In genomic region chr17:29124135-29124930, GRCh38 we compare ENCODE assay signal across 8 cellular contexts.
A peak's percentile ranks its signal among the peaks of the same experiment; 100 is the strongest.
DNase-seq lines count a peak whose midpoint lies in the region; ATAC-seq and TF ChIP-seq lines count a peak whose summit lies in the region.

No MANE protein-coding gene starts in this region.

- H3K36me3 ChIP-seq in NT2/D1 (ENCODE audit: insufficient read depth, insufficient read length, low read length) = peaks cover 29% of the 10 kb centered on the region

- no peaks in the 10 kb centered on the region for H3K27me3 ChIP-seq in NT2/D1 (ENCODE audit: insufficient read depth, insufficient read length)

- H3K9me3 ChIP-seq in NT2/D1 (ENCODE audit: insufficient read depth, low read length) = no peaks in the 10 kb centered on the region

- H3K4me3 ChIP-seq in NT2/D1 (ENCODE audit: insufficient read length, low read depth) = no peak overlapping the region

- no peak for ATAC-seq in HG03378 (IDR thresholded peaks at IDR 0.05; ENCODE audit: unreplicated experiment)

- peak; percentile 85 for DNase-seq in ELR (ENCODE audit: low read depth)
- peak; percentile 26 for DNase-seq in KG1 (lab: John Stamatoyannopoulos, UW)
- peak; percentile 51 for DNase-seq in NT2/D1 (ENCODE audit: low read depth, low spot score)
- DNase-seq in astrocyte of the hippocampus (ENCODE audit: low read depth, low spot score) = peak; percentile 89
- DNase-seq in hippocampal formation (lab: John Stamatoyannopoulos, UW) = peak; percentile 35 to 61
- DNase-seq in stimulated activated CD4-positive, alpha-beta T cell treated with anti-CD3 and anti-CD28 coated beads, Interleukin-2, amount 100 ng/mL, for 24 hours = peak; percentile 25 to 39

- H3K4me1 ChIP-seq in NT2/D1 (ENCODE audit: insufficient read depth, insufficient read length) = peaks cover 10% of the 10 kb centered on the region

- TF ChIP-seq CTCF in 22Rv1 (IDR thresholded peaks at IDR 0.05) = peak; percentile 82

- no peak overlapping the region for H3K27ac ChIP-seq in 22Rv1

- H3K9ac ChIP-seq in NT2/D1 (ENCODE audit: insufficient read length, low read depth) = no peak overlapping the region

Comparison
In these comparisons a context has a peak if more than half of its experiments do, and no peak if none do; other contexts are left out.
1. DNase-seq: peak in every context shown above with its lines; median percentile 89 in astrocyte of the hippocampus; 85 in ELR; 51 in NT2/D1; 48 in hippocampal formation; 32 in stimulated activated CD4-positive, alpha-beta T cell treated with anti-CD3 and anti-CD28 coated beads, Interleukin-2, amount 100 ng/mL, for 24 hours; 26 in KG1.